8 cellular contexts compared by ENCODE assay signal in the genomic region with DNA sequence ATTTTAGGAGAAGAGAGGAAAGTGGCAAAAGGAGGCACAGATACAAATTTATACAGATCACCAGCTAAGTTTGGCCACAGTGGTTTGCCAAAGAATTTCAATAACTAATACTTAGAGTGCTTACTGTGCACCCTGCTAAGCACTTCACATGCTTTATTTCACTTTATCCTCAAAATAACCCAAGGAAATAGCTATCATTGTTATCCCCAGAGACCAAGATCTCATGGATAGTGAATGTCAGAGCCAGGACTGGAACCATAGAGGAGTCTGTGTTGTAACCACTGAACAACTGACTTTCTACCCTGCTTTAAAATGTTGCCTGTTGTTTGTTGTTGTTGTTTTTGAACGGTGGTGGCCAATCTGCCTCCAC. TPM values are rescaled to one million over a fixed set of nuclear protein-coding genes. Genes with fewer than 3 reads are reported as not detected.
DNase-seq lines count a peak whose midpoint lies in the region; TF ChIP-seq lines count a peak whose summit lies in the region.

No MANE protein-coding gene starts in this region.

- no peak overlapping the region for H3K4me3 ChIP-seq in fibroblast of villous mesenchyme (ENCODE audit: low read depth, low read length)
- H3K4me3 ChIP-seq in skeletal muscle tissue (ENCODE audit: low read length in 3 of 3), result peak overlapping the region; percentile 71 to 93 (median 88)
- H3K4me3 ChIP-seq in testis, result no peak overlapping the region

- H3K36me3 Mint-ChIP-seq in H9 (ENCODE audit: insufficient read depth in 1 of 3, low read depth in 3 of 3), result no peaks in the 10 kb centered on the region

- H4K8ac ChIP-seq in H9 (replicated peaks; ENCODE audit: insufficient read length, low read depth, low read length), result no peak overlapping the region

- H3K79me2 ChIP-seq in H9 (ENCODE audit: insufficient read depth, low read length), result no peaks in the 10 kb centered on the region

- TF ChIP-seq CTCF in H9 (conservative IDR thresholded peaks at IDR 0.05) (no peak), VCaP (conservative IDR thresholded peaks at IDR 0.05) (no peak), fibroblast of villous mesenchyme (IDR thresholded peaks at IDR 0.05; ENCODE audit: insufficient read depth, low read depth, low read length) (no peak), testis (IDR thresholded peaks at IDR 0.05) (no peak), GM10248 (IDR thresholded peaks at IDR 0.05; ENCODE audit: control extremely low read depth, extremely low read depth, low read depth, missing control alignments) (no peak)

- POLR2A ChIA-PET in GM10248 (lab: Yijun Ruan, JAX), result no interaction called here

- H3K9ac ChIP-seq in H9 (ENCODE audit: extremely low read depth, insufficient read length, low read length) (no peak overlapping the region), skeletal muscle tissue (ENCODE audit: low read depth in 1 of 3, low read length in 3 of 3) (peak overlapping the region; percentile 35 to 93 (median 79))

- TF ChIP-seq POLR2A in testis (IDR thresholded peaks at IDR 0.05), result no peak

- peak overlapping the region; percentile 81 to 86 for H3K4me3 Mint-ChIP-seq in H9

- H3K9me3 ChIP-seq in H9 (ENCODE audit: control insufficient read depth, low read depth, low read length), result no peaks in the 10 kb centered on the region
- H3K9me3 ChIP-seq in skeletal muscle tissue (ENCODE audit: control insufficient read depth in 3 of 3, low read length in 3 of 3), result no peaks in the 10 kb centered on the region
- no peaks in the 10 kb centered on the region for H3K9me3 ChIP-seq in testis

- H3K23ac ChIP-seq in H9 (ENCODE audit: insufficient read length, low read depth, low read length), result no peak overlapping the region

- H4K20me1 ChIP-seq in H9 (ENCODE audit: control insufficient read depth, insufficient read depth, insufficient read length), result no peaks in the 10 kb centered on the region

- no peak overlapping the region for H2BK20ac ChIP-seq in H9 (ENCODE audit: low read depth, low read length, poor library complexity, severe bottlenecking)

- H3K18ac ChIP-seq in H9 (ENCODE audit: insufficient read length, low read depth, low read length), result no peak overlapping the region

- H2BK15ac ChIP-seq in H9 (ENCODE audit: low read depth, low read length), result no peak overlapping the region

- no peaks in the 10 kb centered on the region for H3K79me1 ChIP-seq in H9 (ENCODE audit: insufficient read depth, low read depth, low read length, poor library complexity, severe bottlenecking)

- no CpG with 5 or more reads among the region's 1 CpG for WGBS in H9 (ENCODE audit: extremely low coverage, insufficient read length, low lambda C conversion rate)
- WGBS in testis, 2 donors, result 4 to 7% methylated on average over 1 of the region's 1 CpG

- H3T11ph ChIP-seq in H9 (ENCODE audit: low read length), result no peak overlapping the region

- H3K36me3 ChIP-seq in skeletal muscle tissue (ENCODE audit: control insufficient read depth in 3 of 3, insufficient read depth in 3 of 3, low read length in 3 of 3) (peaks cover 0 to 8% (median 0%) of the 10 kb centered on the region in 3 donors), testis (ENCODE audit: low read depth, missing control alignments) (no peaks in the 10 kb centered on the region)

- H3K4me1 ChIP-seq in H9 (ENCODE audit: insufficient read depth, low read length) (peaks cover 2% of the 10 kb centered on the region), skeletal muscle tissue (ENCODE audit: control insufficient read depth in 3 of 3, insufficient read depth in 3 of 3, low read length in 3 of 3) (peaks cover 40 to 55% (median 49%) of the 10 kb centered on the region in 3 donors), testis (peaks cover 23% of the 10 kb centered on the region)

- H2BK5ac ChIP-seq in H9 (ENCODE audit: insufficient read length, low read length), result no peak overlapping the region

- intact Hi-C loops in posterior cingulate gyrus (cut with DNase I), result loop anchor here (5.0 to 10.0 kb wide), 3 partner anchors 56 to 166 kb away; a partner anchor contains a TSS
- intact Hi-C loops in testis (cut with DNase I; ENCODE audit: low total_unique reads), result no loop called here

- no peak overlapping the region for H3K14ac ChIP-seq in H9 (ENCODE audit: insufficient read depth, low read length)

- no peak overlapping the region for H3K56ac ChIP-seq in H9 (ENCODE audit: insufficient read length, low read depth, low read length)

- peaks cover 28 to 32% of the 10 kb centered on the region in 2 experiments for H3K4me1 Mint-ChIP-seq in H9

- no peaks in the 10 kb centered on the region for H3K27me3 Mint-ChIP-seq in H9 (ENCODE audit: low read depth)

- no peak overlapping the region for H2AK5ac ChIP-seq in H9 (ENCODE audit: insufficient read length, low read length)

- no peak overlapping the region for H2AFZ ChIP-seq in H9 (ENCODE audit: low read length)

- no peak overlapping the region for H2BK12ac ChIP-seq in H9 (ENCODE audit: insufficient read length, low read depth, low read length)

- no peaks in the 10 kb centered on the region for H3K27me3 ChIP-seq in H9 (ENCODE audit: insufficient read depth, low read length)
- no peaks in the 10 kb centered on the region for H3K27me3 ChIP-seq in skeletal muscle tissue (ENCODE audit: control insufficient read depth in 3 of 3, insufficient read depth in 3 of 3, low read length in 3 of 3)
- no peaks in the 10 kb centered on the region for H3K27me3 ChIP-seq in testis

- CTCF ChIA-PET in GM10248 (lab: Yijun Ruan, JAX), result interaction anchor here (0.8 to 3.3 kb wide), 7 partner anchors 11 to 57 kb away, joined by 3 to 13 read pairs (median 3); a partner anchor contains a TSS

- H3K9me3 Mint-ChIP-seq in H9, result no peaks in the 10 kb centered on the region

- peak overlapping the region in 2 of 3 experiments; percentile 91 to 96; a peak in 3 of 7 replicates for H3K27ac Mint-ChIP-seq in H9

- H4K5ac ChIP-seq in H9 (ENCODE audit: insufficient read length, low read depth, low read length), result no peak overlapping the region

- DNase-seq in H9, result no peak
- peak; percentile 36 for DNase-seq in fibroblast of villous mesenchyme (ENCODE audit: low read depth)
- no peak for DNase-seq in NCI-H2227 treated with DMSO at 0.1 percent for 48 hours (lab: John Stamatoyannopoulos, UW)
- no peak for DNase-seq in posterior cingulate gyrus
- DNase-seq in testis, result no peak
- DNase-seq in GM10248 (ENCODE audit: extremely low spot score), result no peak

- no peak overlapping the region for H2BK120ac ChIP-seq in H9 (ENCODE audit: low read depth, low read length, poor library complexity, severe bottlenecking)

- H3K4me2 ChIP-seq in H9 (ENCODE audit: insufficient read depth, insufficient read length, low read length), result no peak overlapping the region

- H3K27ac ChIP-seq in H9 (ENCODE audit: insufficient read length, low read depth, low read length) (no peak overlapping the region), VCaP (peak overlapping the region; percentile 98), skeletal muscle tissue (ENCODE audit: low read depth, low read length) (peak overlapping the region; percentile 83), testis (peak overlapping the region in 1 of 2 donors; percentile 94)

- H3K23me2 ChIP-seq in H9 (ENCODE audit: insufficient read length, low read depth, low read length, poor library complexity, severe bottlenecking), result peaks cover 10% of the 10 kb centered on the region

- H4K91ac ChIP-seq in H9 (ENCODE audit: insufficient read length, low read depth, low read length), result no peak overlapping the region

- H3K4ac ChIP-seq in H9 (ENCODE audit: low read depth, low read length), result no peak overlapping the region

RNA-seq across cellular contexts. Expression of a gene that starts 1.3 kb away (rescaled TPM):
- total RNA-seq in H9 (2021) (5.8 and 6.1 TPM in 2 replicates), fibroblast of villous mesenchyme (25.0 and 30.0 TPM in 2 replicates), skeletal muscle tissue (50.6 TPM), testis (10 to 100 TPM; 31.0 to 33.9 TPM)
- 15.8 TPM for polyA plus RNA-seq in testis (ENCODE audit: insufficient read depth, low read depth, low replicate concordance)

RNA-seq across cellular contexts. Expression of a gene that starts 53.4 kb away (rescaled TPM):
- total RNA-seq in H9 (2021), result 59.6 and 62.4 TPM in 2 replicates
- total RNA-seq in fibroblast of villous mesenchyme, result 253 and 310 TPM in 2 replicates
- 36.0 TPM for total RNA-seq in skeletal muscle tissue
- 10 to 100 TPM; 26.8 to 31.3 TPM for total RNA-seq in testis
- polyA plus RNA-seq in testis (ENCODE audit: insufficient read depth, low read depth, low replicate concordance), result 31.2 TPM

RNA-seq across cellular contexts. Expression of a gene that starts 56.3 kb away (rescaled TPM):
- total RNA-seq in H9 (2021) (12.8 and 13.4 TPM in 2 replicates), fibroblast of villous mesenchyme (15.1 and 16.8 TPM in 2 replicates), skeletal muscle tissue (15.1 TPM), testis (10 to 100 TPM; 13.0 to 15.3 TPM)
- 9.1 TPM for polyA plus RNA-seq in testis (ENCODE audit: insufficient read depth, low read depth, low replicate concordance)

Comparison
In these comparisons a context has a peak if more than half of its experiments do, and no peak if none do; other contexts are left out.
1. H3K4me3 ChIP-seq: peak in skeletal muscle tissue (3 of 3); none in fibroblast of villous mesenchyme (single experiment) and testis (0 of 2).